In the genomic region with DNA sequence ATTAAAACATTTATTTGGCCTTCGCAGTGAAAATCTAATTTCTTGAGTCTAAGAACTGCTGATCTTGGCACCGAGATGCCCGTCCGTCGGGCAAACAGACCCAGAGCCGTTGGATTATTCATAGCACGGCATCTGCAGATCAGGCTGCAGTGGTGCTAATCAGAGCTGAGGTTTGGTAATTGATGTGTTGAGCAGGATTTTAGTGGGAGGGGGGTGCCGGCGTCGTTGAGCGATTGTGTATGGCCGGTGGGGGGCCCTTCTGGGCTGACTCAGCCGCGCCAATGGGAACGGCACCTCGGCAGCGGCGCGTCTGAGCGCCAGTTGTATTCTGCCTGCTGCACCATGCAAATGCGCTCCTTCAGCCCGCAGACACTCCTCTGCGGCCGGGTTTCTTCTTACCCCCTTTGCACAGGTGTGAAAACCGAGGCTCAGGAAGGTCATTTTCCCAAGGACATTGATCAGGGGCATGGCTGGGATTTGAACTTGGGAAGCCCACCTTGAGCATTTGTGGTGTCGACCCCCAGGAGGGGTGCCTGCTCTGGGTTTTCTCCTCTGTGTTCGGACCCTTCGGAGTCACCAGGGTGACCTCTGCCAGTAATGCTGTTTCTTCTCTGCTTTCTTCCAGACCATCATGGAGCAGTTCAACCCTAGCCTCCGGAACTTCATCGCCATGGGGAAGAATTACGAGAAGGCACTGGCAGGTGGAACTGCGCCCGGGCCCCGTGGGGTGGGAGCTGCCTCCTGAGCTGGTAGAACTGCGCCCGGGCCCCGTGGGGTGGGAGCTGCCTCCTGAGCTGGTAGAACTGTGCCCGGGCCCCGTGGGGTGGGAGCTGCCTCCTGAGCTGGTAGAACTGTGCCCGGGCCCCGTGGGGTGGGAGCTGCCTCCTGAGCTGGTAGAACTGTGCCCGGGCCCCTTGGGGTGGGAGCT, we compare ENCODE assay signal across 13 cellular contexts. TPM values are rescaled to one million over a fixed set of nuclear protein-coding genes. Genes with fewer than 3 reads are reported as not detected.
DNase-seq lines count a peak whose midpoint lies in the region; ATAC-seq, FAIRE-seq and TF ChIP-seq lines count a peak whose summit lies in the region.
"Had no signal": no experiment of that assay in that cellular context is flagged by ENCODE, and none has a peak within 500 bp of the region (broad histone marks: within the 10 kb centered on the region; RNA-seq: fewer than 3 reads in every experiment).

No MANE protein-coding gene starts in this region.

- no peak overlapping the region for H3K4me2 ChIP-seq in K562 (ENCODE audit: insufficient read depth, low read length)

- H3K27ac Mint-ChIP-seq in nephron progenitor cell, result peak overlapping the region; percentile 87
- H3K27ac Mint-ChIP-seq: activated B cell treated with CpG ODN at 0.5 μM for 24 hours had no signal

- H3K79me2 ChIP-seq in K562 (ENCODE audit: control insufficient read depth, insufficient read depth, low read length), result peaks cover 25% of the 10 kb centered on the region; the same call in 2 of the 3 replicates

- CTCF ChIA-PET in K562 (lab: Yijun Ruan, JAX; ENCODE audit: low intra/inter-chr PET ratio), result interaction anchor here (0.6 kb wide), 1 partner anchor 66 kb away, joined by 4 read pairs; no protein-coding TSS in a partner anchor

- H3K9me3 ChIP-seq in left ventricle myocardium inferior (replicated peaks) (no peaks in the 10 kb centered on the region), K562 (replicated peaks; ENCODE audit: control insufficient read depth, insufficient read depth, low read depth, low read length) (no peaks in the 10 kb centered on the region), vagina (no peaks in the 10 kb centered on the region)

- H3K27me3 Mint-ChIP-seq in nephron progenitor cell (ENCODE audit: low read depth, poor library complexity), result peaks cover 4% of the 10 kb centered on the region

- TF ChIP-seq EP300 in K562 (IDR thresholded peaks at IDR 0.05; ENCODE audit: low read length), result no peak

- H3K9me3 Mint-ChIP-seq in nephron progenitor cell, result no peaks in the 10 kb centered on the region
- H3K9me3 Mint-ChIP-seq: activated B cell treated with CpG ODN at 0.5 μM for 24 hours had no signal

- H3K4me1 ChIP-seq in left ventricle myocardium inferior (peaks cover 85% of the 10 kb centered on the region), K562 (replicated peaks in 1 of 2; ENCODE audit: control insufficient read depth in 2 of 2, insufficient read depth in 2 of 2, low read length in 2 of 2) (peaks cover 34 to 86% of the 10 kb centered on the region in 2 experiments), vagina (peaks cover 74% of the 10 kb centered on the region)

- DNase-seq in left ventricle myocardium inferior, result no peak
- DNase-seq in cardiac septum (ENCODE audit: low spot score), result no peak
- DNase-seq in K562 (ENCODE audit: extremely low read depth in 1 of 4, low spot score in 3 of 4), result no peak
- no peak for DNase-seq in nephron progenitor cell
- no peak for DNase-seq in vagina (ENCODE audit: extremely low spot score in 2 of 2)
- no peak for DNase-seq in stimulated activated CD4-positive, alpha-beta T cell treated with anti-CD3 and anti-CD28 coated beads, Interleukin-4, amount 100 ng/mL, for 1 hour
- DNase-seq: activated B cell treated with CpG ODN at 0.5 μM for 24 hours; activated naive CD4-positive, alpha-beta T cell; NCI-H2171; stimulated activated CD4-positive, alpha-beta T cell treated with anti-CD3 and anti-CD28 coated beads, Interleukin-4, amount 100 ng/mL, for 24 hours had no signal

- BruUV-seq in K562 (replicated peaks; lab: Mats Ljungman, UMichigan), result no TSS peak

- no peak overlapping the region; a peak in 1 of 4 replicates for H3K9ac ChIP-seq in K562 (ENCODE audit: insufficient read depth in 1 of 2, low read depth in 2 of 2, low read length in 2 of 2)

- H3K36me3 Mint-ChIP-seq in nephron progenitor cell (ENCODE audit: low read depth), result peaks cover 8% of the 10 kb centered on the region

- in situ Hi-C loops in K562 (cut with MboI), result no loop called here

- H4K20me1 ChIP-seq in K562 (replicated peaks; ENCODE audit: control insufficient read depth, insufficient read depth, low read length), result peaks cover 26% of the 10 kb centered on the region

- H3K4me3 ChIP-seq in left ventricle myocardium inferior, result peak overlapping the region; percentile 39
- H3K4me3 ChIP-seq in K562, result no peak overlapping the region
- no peak overlapping the region for H3K4me3 ChIP-seq in vagina
- H3K4me3 ChIP-seq: cardiac muscle cell had no signal

- TF ChIP-seq POLR2A in K562 (conservative IDR thresholded peaks at IDR 0.05) (no peak), vagina (IDR thresholded peaks at IDR 0.05) (no peak)

- H3K27ac ChIP-seq in left ventricle myocardium inferior (replicated peaks), result peak overlapping the region; percentile 84
- no peak overlapping the region for H3K27ac ChIP-seq in K562 (ENCODE audit: extremely low read depth, low read depth, low read length)
- peak overlapping the region; percentile 16 for H3K27ac ChIP-seq in vagina
- H3K27ac ChIP-seq: cardiac muscle cell had no signal

- peaks cover 11% of the 10 kb centered on the region for H3K9me1 ChIP-seq in K562 (ENCODE audit: control insufficient read depth, insufficient read depth, low read length)

- H2AFZ ChIP-seq in K562 (ENCODE audit: low read depth, low read length), result no peak overlapping the region

- H3K27me3 ChIP-seq in left ventricle myocardium inferior (ENCODE audit: low read depth), result no peaks in the 10 kb centered on the region
- H3K27me3 ChIP-seq in K562 (ENCODE audit: control insufficient read depth in 2 of 2, insufficient read depth in 2 of 2, low read length in 2 of 2), result no peaks in the 10 kb centered on the region
- no peaks in the 10 kb centered on the region for H3K27me3 ChIP-seq in vagina
- H3K27me3 ChIP-seq: cardiac muscle cell had no signal

- no peak for TF ChIP-seq CTCF in left ventricle myocardium inferior (IDR thresholded peaks at IDR 0.05; ENCODE audit: borderline replicate concordance)
- TF ChIP-seq CTCF in K562 (IDR thresholded peaks at IDR 0.05 in 2 of 3, conservative IDR thresholded peaks at IDR 0.05 in 1 of 3; ENCODE audit: insufficient read depth in 2 of 3, low read depth in 1 of 3, low read length in 3 of 3), result no peak
- TF ChIP-seq CTCF in nephron progenitor cell (IDR thresholded peaks at IDR 0.05), result no peak
- TF ChIP-seq CTCF in vagina (IDR thresholded peaks at IDR 0.05), result no peak

- H3K4me3 Mint-ChIP-seq in nephron progenitor cell, result no peak overlapping the region
- H3K4me3 Mint-ChIP-seq: activated B cell treated with CpG ODN at 0.5 μM for 24 hours had no signal

- POLR2A ChIA-PET in K562 (lab: Yijun Ruan, JAX), result interaction anchor here (0.8 to 1.1 kb wide), 2 partner anchors 10 to 13 kb away, joined by 3 to 4 read pairs; no protein-coding TSS in a partner anchor

- no peaks in the 10 kb centered on the region for H3K36me3 ChIP-seq in left ventricle myocardium inferior
- peaks cover 17% of the 10 kb centered on the region; the same call in 2 of the 3 replicates for H3K36me3 ChIP-seq in K562 (ENCODE audit: control insufficient read depth, insufficient read depth, low read length)
- no peaks in the 10 kb centered on the region for H3K36me3 ChIP-seq in vagina
- H3K36me3 ChIP-seq: cardiac muscle cell had no signal

- peaks cover 57% of the 10 kb centered on the region for H3K4me1 Mint-ChIP-seq in nephron progenitor cell

- WGBS in K562 (ENCODE audit: insufficient coverage, low coverage, missing lambda C conversion rate), result 86% methylated on average over 32 of the region's 42 CpGs

- intact Hi-C loops in left ventricle myocardium inferior (cut with micrococcal nuclease) (no loop called here), cardiac septum (cut with DNase I) (no loop called here), K562 (cut with micrococcal nuclease) (no loop called here), vagina (cut with DNase I) (no loop called here)

- no peak for TF ChIP-seq RAD21 in K562 (CRISPR knock-in tag; conservative IDR thresholded peaks at IDR 0.05 in 1 of 2, IDR thresholded peaks at IDR 0.05 in 1 of 2)

- no peak for FAIRE-seq in K562 (lab: Jason Lieb, UNC)

- ATAC-seq in K562 (no peak), GM21786 (IDR thresholded peaks at IDR 0.05; ENCODE audit: unreplicated experiment) (no peak), GM18909 (IDR thresholded peaks at IDR 0.05; ENCODE audit: poor library complexity, unreplicated experiment) (no peak)

TF ChIP-seq in K562, 482 proteins besides CTCF, POLR2A, EP300 and RAD21:
- TF ChIP-seq ZKSCAN8 (CRISPR knock-in tag; IDR thresholded peaks at IDR 0.05) (no peak), PHF21A (IDR thresholded peaks at IDR 0.05; ENCODE audit: borderline replicate concordance, low read depth) (no peak), ESRRA (IDR thresholded peaks at IDR 0.05; ENCODE audit: borderline replicate concordance, low read depth) (peak; percentile 98), KDM1A (IDR thresholded peaks at IDR 0.05) (peak in 1 of 2 experiments; percentile 50; a peak in 1 of 4 replicates), BCOR (IDR thresholded peaks at IDR 0.05) (0 out of 2 replicates have a peak, but pooled peaks have one; percentile 16), SAFB2 (IDR thresholded peaks at IDR 0.05; ENCODE audit: borderline replicate concordance, low read depth, low read length, severe bottlenecking) (no peak)

RNA-seq across cellular contexts. Expression of a gene that starts 18.4 kb away (rescaled TPM):
- total RNA-seq in left ventricle myocardium inferior, result 27.9 TPM
- total RNA-seq in cardiac septum, result 9.8 TPM
- 69.8 and 141 TPM in 2 replicates for total RNA-seq in K562 (2011; cell fraction: chromatin; rRNA removed; ENCODE audit: low replicate concordance)
- 54.5 and 61.0 TPM in 2 replicates for total RNA-seq in K562 (2011; cell fraction: nucleolus; rRNA removed)
- 40.5 and 42.0 TPM in 2 replicates for total RNA-seq in K562 (2011; cell fraction: nucleoplasm; rRNA removed)
- total RNA-seq in K562 (2014; rRNA removed), result 26.7 and 31.9 TPM in 2 replicates
- total RNA-seq in K562 (2014; rRNA removed; fragmentation: Illumina TruSeq; extraction: Trizol), result 14.2 and 17.7 TPM in 2 replicates
- total RNA-seq in K562 (2015; rRNA removed; fragmentation: Illumina TruSeq; extraction: Trizol), result 18.4 and 21.2 TPM in 2 replicates
- total RNA-seq in K562 (2021), result 44.7 and 51.6 TPM in 2 replicates
- 9.8 and 13.6 TPM in 2 replicates for polyA plus RNA-seq in K562 (2011; rRNA removed)
- polyA plus RNA-seq in K562 (2011; cell fraction: cytosol; rRNA removed), result 9.8 and 28.7 TPM in 2 replicates
- polyA plus RNA-seq in K562 (2011; cell fraction: nucleus; rRNA removed), result 37.7 and 77.3 TPM in 2 replicates
- polyA plus RNA-seq in K562 (2012), result 37.1 and 42.6 TPM in 2 replicates
- 20.7 and 30.0 TPM in 2 replicates for polyA plus RNA-seq in K562 (2014; fragmentation: Illumina TruSeq; extraction: Trizol)
- polyA plus RNA-seq in K562 (2014; fragmentation: Nextera tagmentation; extraction: Ambion mirVana), result 1 to 10 TPM; 2.3 to 2.4 TPM
- polyA plus RNA-seq in K562 (2014; rRNA removed), result 17.3 and 23.2 TPM in 2 replicates
- 11.9 and 13.6 TPM in 2 replicates for polyA minus RNA-seq in K562 (2011; rRNA and poly(A)+ RNA removed)
- polyA minus RNA-seq in K562 (2011; cell fraction: cytosol; rRNA and poly(A)+ RNA removed), result 22.8 and 24.8 TPM in 2 replicates
- 38.3 and 38.6 TPM in 2 replicates for polyA minus RNA-seq in K562 (2011; cell fraction: nucleus; rRNA and poly(A)+ RNA removed)
- total RNA-seq in vagina, result 113 TPM
